ENCODE assay signal across 1 cellular context in genomic region chr9:137724818-137725240, GRCh38.
TF ChIP-seq lines count a peak whose summit lies in the region.

No MANE protein-coding gene starts in this region.

TF ChIP-seq in HepG2, 621 proteins besides CTCF, POLR2A, EP300 and RAD21 (continued from another document):
- TF ChIP-seq ZBTB40 (IDR thresholded peaks at IDR 0.05) (no peak), ZBTB40 (CRISPR knock-in tag; IDR thresholded peaks at IDR 0.05) (no peak)
TF ChIP-seq in HepG2: peak in this region for 2.
